Comparison of ENCODE assay signal across 8 cellular contexts in genomic region chr5:40410939-40411635, GRCh38.
DNase-seq lines count a peak whose midpoint lies in the region; ATAC-seq and TF ChIP-seq lines count a peak whose summit lies in the region.

No MANE protein-coding gene starts in this region.

- no peaks in the 10 kb centered on the region for H3K27me3 ChIP-seq in ACC112 (ENCODE audit: insufficient read depth, low read length)

- peak overlapping the region; percentile 43 for H3K4me3 ChIP-seq in ACC112 (ENCODE audit: low read depth, low read length)
- H3K4me3 ChIP-seq in astrocyte of the cerebellum (ENCODE audit: low read depth, low read length) = no peak overlapping the region
- H3K4me3 ChIP-seq in mesodermal cell (ENCODE audit: extremely low read depth, insufficient read depth, low read length, poor library complexity, severe bottlenecking) = no peak overlapping the region

- peak overlapping the region; percentile 35 for H2AFZ ChIP-seq in ACC112 (ENCODE audit: low read length, unreplicated experiment)

- DNase-seq in LHCN-M2 (ENCODE audit: low read depth) (peak; percentile 73), astrocyte of the cerebellum (ENCODE audit: low read depth) (peak; percentile 73), midbrain (lab: John Stamatoyannopoulos, UW) (no peak), NCI-H146 (lab: John Stamatoyannopoulos, UW) (no peak)

- in situ Hi-C loops in astrocyte of the cerebellum (cut with HindIII; ENCODE audit: low sequenced_read_pairs) = no loop called here

- ATAC-seq in HG02973 (IDR thresholded peaks at IDR 0.05; ENCODE audit: unreplicated experiment) (no peak), GM19452 (IDR thresholded peaks at IDR 0.05; ENCODE audit: unreplicated experiment) (no peak)

- no peaks in the 10 kb centered on the region for H3K79me2 ChIP-seq in ACC112 (ENCODE audit: control insufficient read depth, insufficient read depth, low read length, unreplicated experiment)

- H3K4me1 ChIP-seq in ACC112 (ENCODE audit: control insufficient read depth, insufficient read depth, low read length, unreplicated experiment) = peaks cover 29% of the 10 kb centered on the region
- peaks cover 17% of the 10 kb centered on the region for H3K4me1 ChIP-seq in mesodermal cell (ENCODE audit: control insufficient read depth, insufficient read depth, low read length, poor library complexity, severe bottlenecking)

- 92 to 95% methylated on average over 1 to 2 of the region's 3 CpGs for WGBS in mesodermal cell (ENCODE audit: insufficient coverage in 2 of 2), 2 experiments

- H3K27ac ChIP-seq in ACC112 (ENCODE audit: low read depth, low read length) (peak overlapping the region; percentile 92), mesodermal cell (ENCODE audit: low read depth, low read length, severe bottlenecking) (peak overlapping the region; percentile 54)

- TF ChIP-seq CTCF in astrocyte of the cerebellum (IDR thresholded peaks at IDR 0.05; ENCODE audit: low read depth, low read length, missing control alignments) = no peak

- no peaks in the 10 kb centered on the region for H3K9me3 ChIP-seq in mesodermal cell (ENCODE audit: control insufficient read depth, low read length)

- H3K36me3 ChIP-seq in ACC112 (ENCODE audit: insufficient read depth, low read length) (no peaks in the 10 kb centered on the region), mesodermal cell (ENCODE audit: control insufficient read depth, insufficient read depth, low read length) (no peaks in the 10 kb centered on the region)

Comparison
In these comparisons a context has a peak if more than half of its experiments do, and no peak if none do; other contexts are left out.
1. DNase-seq: peak in LHCN-M2 (single experiment) and astrocyte of the cerebellum (single experiment); none in midbrain (single experiment) and NCI-H146 (single experiment).